28 cellular contexts compared by ENCODE assay signal in the genomic region with DNA sequence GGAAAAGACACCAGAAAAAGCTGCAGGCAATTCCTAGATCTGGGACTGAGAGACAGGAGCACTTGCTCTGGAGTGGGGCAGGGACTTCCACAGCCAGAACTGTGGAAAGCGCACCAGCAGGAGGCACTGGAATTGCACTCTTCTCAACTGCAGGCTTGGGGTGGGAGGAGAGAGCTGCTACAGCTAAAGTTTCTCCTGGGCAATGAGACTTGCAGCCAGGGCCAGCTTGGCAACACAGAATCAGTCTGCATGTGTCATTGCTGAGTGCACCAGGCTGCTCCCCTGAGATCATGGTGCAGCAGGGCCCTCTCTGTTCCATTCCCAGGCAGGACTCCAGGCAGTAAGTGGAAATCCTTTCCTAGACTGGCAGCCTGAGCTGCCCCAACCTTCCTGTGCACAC.
"Had no signal": no experiment of that assay in that cellular context is flagged by ENCODE, and none has a peak within 500 bp of the region (broad histone marks: within the 10 kb centered on the region; RNA-seq: fewer than 3 reads in every experiment).

No MANE protein-coding gene starts in this region.

- H3K27ac ChIP-seq: brain microvascular endothelial cell, esophagus muscularis mucosa, foreskin keratinocyte, left ventricle myocardium inferior, ovary, prostate gland, sigmoid colon, stomach, tibial nerve, WERI-Rb-1 had no signal

- H3K4me1 ChIP-seq: esophagus muscularis mucosa, foreskin keratinocyte, left ventricle myocardium inferior, prostate gland, sigmoid colon, tibial nerve had no signal

- H3K4me3 ChIP-seq: esophagus muscularis mucosa, left ventricle myocardium inferior, lung, ovary, prostate gland, sigmoid colon, stomach, tibial nerve had no signal

- ATAC-seq: activated CD4-positive, CD25-positive, alpha-beta regulatory T cell treated with anti-CD3 and anti-CD28 coated beads, Interleukin-2, amount 50 U/mL, for 24 hours; activated T-cell treated with anti-CD3 and anti-CD28 coated beads, Interleukin-2, amount 50 U/mL, for 4 hours; activated T-helper 17 cell treated with anti-CD3 and anti-CD28 coated beads, Interleukin-2, amount 50 U/mL, for 72 hours; foreskin keratinocyte; stimulated activated memory B cell treated with anti-CD40 and anti-IgM and Interleukin-4, amounts not matched to agents 10 μg/mL and 1 μg/mL and 100 μg/mL, for 72 hours had no signal

- H3K27me3 ChIP-seq: brain microvascular endothelial cell, esophagus muscularis mucosa, foreskin keratinocyte, ovary, sigmoid colon, stomach, tibial nerve had no signal

- H3K36me3 ChIP-seq: brain microvascular endothelial cell, ovary had no signal

- H3K9me3 ChIP-seq: ovary, prostate gland had no signal

- DNase-seq: activated CD4-positive, alpha-beta memory T cell treated with anti-CD3 and anti-CD28 coated beads, Interleukin-2, amount 10 ng/mL, durations not matched to agents 7 days and 5 days; activated CD4-positive, alpha-beta T cell treated with anti-CD3 and anti-CD28 coated beads, Interleukin-2, amount 10 ng/mL, durations not matched to agents 7 days and 5 days; activated gamma-delta T cell treated with Interleukin-2 at 50 U/mL for 16 hours; activated naive CD4-positive, alpha-beta T cell treated with anti-CD3 and anti-CD28 coated beads, Interleukin-2, amount 50 U/mL, for 16 hours; activated T-cell treated with anti-CD3 and anti-CD28 coated beads, Interleukin-2, amount 50 U/mL, for 4 hours; amniotic stem cell; brain microvascular endothelial cell; endodermal cell; foreskin keratinocyte; left ventricle myocardium inferior; naive B cell; nephron progenitor cell; ovary; sigmoid colon; small intestine; stimulated activated CD4-positive, alpha-beta T cell treated with anti-CD3 and anti-CD28 coated beads, Interleukin-1b, Interleukin-23, amount 100 ng/mL, for 48 hours; stimulated activated CD4-positive, alpha-beta T cell treated with anti-CD3 and anti-CD28 coated beads, Interleukin-4, amount 100 ng/mL, for 4 hours; stimulated activated CD8-positive, alpha-beta memory T cell treated with anti-CD3 and anti-CD28 coated beads, Interleukin-4, amount 100 ng/mL, for 48 hours; stomach; T-helper 1 cell; WERI-Rb-1 had no signal
